Comparison of ENCODE assay signal across 26 cellular contexts in genomic region chr10:12408472-12408871, GRCh38.
"Had no signal": no experiment of that assay in that cellular context is flagged by ENCODE, and none has a peak within 500 bp of the region (broad histone marks: within the 10 kb centered on the region; RNA-seq: fewer than 3 reads in every experiment).

No MANE protein-coding gene starts in this region.

- H3K27ac ChIP-seq: epithelial cell of prostate, gastrocnemius medialis, heart left ventricle, hepatocyte, left lung, neutrophil, pancreas, sigmoid colon, testis, tibial artery had no signal

- H3K9me3 ChIP-seq: gastrocnemius medialis, heart left ventricle, left lung, neutrophil, pancreas, sigmoid colon, testis, tibial artery had no signal

- H3K36me3 ChIP-seq: gastrocnemius medialis, heart left ventricle, left lung, neutrophil, pancreas, sigmoid colon, tibial artery had no signal

- H3K9me3 Mint-ChIP-seq: dendritic cell treated with granulocyte-macrophage colony-stimulating factor and Interleukin-4, amounts not matched to agents 40 ng/mL and 50 ng/mL, for 4 days had no signal

- H3K27ac Mint-ChIP-seq: dendritic cell treated with granulocyte-macrophage colony-stimulating factor and Interleukin-4, amounts not matched to agents 40 ng/mL and 50 ng/mL, for 4 days; endodermal cell; natural killer cell; progenitor cell of endocrine pancreas; type B pancreatic cell had no signal

- H3K27me3 Mint-ChIP-seq: dendritic cell treated with granulocyte-macrophage colony-stimulating factor and Interleukin-4, amounts not matched to agents 40 ng/mL and 50 ng/mL, for 4 days had no signal

- H3K4me1 ChIP-seq: gastrocnemius medialis, sigmoid colon, testis, tibial artery had no signal

- H3K36me3 Mint-ChIP-seq: natural killer cell had no signal

- H3K4me3 ChIP-seq: gastrocnemius medialis, heart left ventricle, hepatocyte, left lung, pancreas, sigmoid colon, testis, tibial artery had no signal

- H3K4me3 Mint-ChIP-seq: dendritic cell treated with granulocyte-macrophage colony-stimulating factor and Interleukin-4, amounts not matched to agents 40 ng/mL and 50 ng/mL, for 4 days; endodermal cell; natural killer cell; neural crest cell; stimulated activated effector memory CD8-positive, alpha-beta T cell treated with anti-CD3 and anti-CD28 coated beads, Interleukin-12 subunit alpha, Interleukin-12 subunit beta, amount 100 ng/mL, for 72 hours; type B pancreatic cell had no signal

- ATAC-seq: esophagus mucosa; gastrocnemius medialis; heart left ventricle; left lung; natural killer cell; pancreas; stimulated activated effector memory CD8-positive, alpha-beta T cell treated with anti-CD3 and anti-CD28 coated beads, Interleukin-12 subunit alpha, Interleukin-12 subunit beta, amount 100 ng/mL, for 72 hours had no signal

- DNase-seq: effector CD8-positive, alpha-beta T cell; endodermal cell; foreskin fibroblast; gastrocnemius medialis; heart left ventricle; kidney; left lung; mesendoderm; natural killer cell; pancreas; sigmoid colon; stimulated activated CD4-positive, alpha-beta T cell treated with anti-CD3 and anti-CD28 coated beads, Interleukin-2, amount 100 ng/mL, for 24 hours; stimulated activated CD4-positive, alpha-beta T cell treated with anti-CD3 and anti-CD28 coated beads, Interleukin-4, amount 100 ng/mL, for 24 hours; stimulated activated naive CD4-positive, alpha-beta T cell treated with Interleukin-2 at 50 U/mL for 16 hours; substantia nigra; testis had no signal
